12 cellular contexts compared by ENCODE assay signal in the genomic region with DNA sequence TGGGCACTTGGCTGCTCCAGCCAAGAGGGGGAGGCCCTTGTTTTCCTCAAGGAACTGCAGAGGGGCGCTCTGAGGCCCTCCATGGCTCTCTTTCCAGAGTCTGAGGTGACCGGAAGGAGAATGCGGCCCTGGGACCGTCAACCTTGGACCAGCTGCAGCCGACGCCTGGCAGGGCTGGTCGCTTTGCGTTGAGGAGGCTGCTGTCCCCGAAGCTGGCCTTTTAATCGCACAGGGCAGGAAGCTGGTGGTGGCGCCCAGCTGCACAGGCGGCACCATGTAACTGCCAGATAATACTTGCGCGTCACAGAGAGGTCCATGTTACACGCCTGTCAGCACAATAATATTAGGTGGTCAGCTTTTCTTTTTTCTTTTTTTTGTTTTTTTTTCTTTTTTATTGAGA. TPM values are rescaled to one million over a fixed set of nuclear protein-coding genes. Genes with fewer than 3 reads are reported as not detected.
A peak's percentile ranks its signal among the peaks of the same experiment; 100 is the strongest.
DNase-seq lines count a peak whose midpoint lies in the region; ATAC-seq and TF ChIP-seq lines count a peak whose summit lies in the region.
"Had no signal": no experiment of that assay in that cellular context is flagged by ENCODE, and none has a peak within 500 bp of the region (broad histone marks: within the 10 kb centered on the region; RNA-seq: fewer than 3 reads in every experiment).

No MANE protein-coding gene starts in this region.

- peak overlapping the region; percentile 70 for H2AK9ac ChIP-seq in IMR-90 (replicated peaks; ENCODE audit: low read depth, low read length, poor library complexity)

- no TSS peak for BruUV-seq in IMR-90 (replicated peaks; lab: Mats Ljungman, UMichigan)
- no TSS peak for BruUV-seq in MCF 10A (replicated peaks; lab: Mats Ljungman, UMichigan)

- H3K18ac ChIP-seq in IMR-90 (ENCODE audit: low read depth, low read length): no peak overlapping the region
- no peak overlapping the region for H3K18ac ChIP-seq in trophoblast cell (ENCODE audit: low read length)

- no peaks in the 10 kb centered on the region for H3K9me3 Mint-ChIP-seq in T-helper 1 cell treated with Interleukin-12 subunit alpha and Interleukin-12 subunit beta and Interleukin-4 antibody, amounts not matched to agents 30 μg/mL and 1 μg/mL, for 36 hours
- no peaks in the 10 kb centered on the region for H3K9me3 Mint-ChIP-seq in dendritic cell treated with granulocyte-macrophage colony-stimulating factor and Interleukin-4, amounts not matched to agents 40 ng/mL and 50 ng/mL, for 4 days
- no peaks in the 10 kb centered on the region for H3K9me3 Mint-ChIP-seq in MCF 10A (ENCODE audit: unreplicated experiment)
- H3K9me3 Mint-ChIP-seq: activated T-helper 2 cell treated with anti-CD3 and anti-CD28 coated beads, Interferon-gamma antibody, Interleukin-2, Interleukin-4, amounts not matched to agents 10 μg/mL and 5 μg/mL and 100 μg/mL, durations not matched to agents 14 hours and 24 hours and 36 hours had no signal

- H3K27me3 ChIP-seq in IMR-90 (ENCODE audit: control insufficient read depth, insufficient read depth, low read length) (no peaks in the 10 kb centered on the region), trophoblast cell (ENCODE audit: insufficient read depth, low read length) (no peaks in the 10 kb centered on the region)
- H3K27me3 ChIP-seq: spleen had no signal

- H2BK12ac ChIP-seq in trophoblast cell (ENCODE audit: low read length): no peak overlapping the region

- H3K4me3 ChIP-seq in IMR-90 (ENCODE audit: insufficient read depth, low read depth, low read length) (no peak overlapping the region), trophoblast cell (ENCODE audit: low read depth, low read length) (no peak overlapping the region)

- TF ChIP-seq RAD21 in IMR-90 (IDR thresholded peaks at IDR 0.05; ENCODE audit: low read length): no peak

- intact Hi-C loops in IMR-90 (cut with micrococcal nuclease) (no loop called here), MCF 10A (cut with micrococcal nuclease) (no loop called here)
- intact Hi-C loops in dendritic cell treated with granulocyte-macrophage colony-stimulating factor and Interleukin-4, amounts not matched to agents 40 ng/mL and 50 ng/mL, for 4 days (cut with micrococcal nuclease): loop anchor here (10.0 kb wide), 1 partner anchor 92 kb away; a partner anchor contains a TSS

- H3K56ac ChIP-seq in IMR-90 (ENCODE audit: extremely low read depth, insufficient read depth, low read length): no peak overlapping the region

- no peak overlapping the region for H2AK5ac ChIP-seq in IMR-90 (ENCODE audit: low read depth, low read length)
- H2AK5ac ChIP-seq in trophoblast cell (ENCODE audit: low read length): no peak overlapping the region

- H3K9me1 ChIP-seq in IMR-90 (ENCODE audit: insufficient read depth, low read length): no peaks in the 10 kb centered on the region

- H3K23ac ChIP-seq in IMR-90 (ENCODE audit: low read depth, low read length): no peak overlapping the region
- no peak overlapping the region for H3K23ac ChIP-seq in trophoblast cell (ENCODE audit: low read length)

- peak overlapping the region; percentile 95 for H3K4me3 Mint-ChIP-seq in T-helper 1 cell treated with Interleukin-12 subunit alpha and Interleukin-12 subunit beta and Interleukin-4 antibody, amounts not matched to agents 30 μg/mL and 1 μg/mL, for 36 hours
- no peak overlapping the region for H3K4me3 Mint-ChIP-seq in dendritic cell treated with granulocyte-macrophage colony-stimulating factor and Interleukin-4, amounts not matched to agents 40 ng/mL and 50 ng/mL, for 4 days
- H3K4me3 Mint-ChIP-seq in MCF 10A (ENCODE audit: unreplicated experiment): no peak overlapping the region

- H3K4me2 ChIP-seq in IMR-90 (ENCODE audit: low read depth, low read length) (no peak overlapping the region), trophoblast cell (ENCODE audit: low read length) (no peak overlapping the region)

- H2BK15ac ChIP-seq in IMR-90 (ENCODE audit: low read depth, low read length): no peak overlapping the region; the same call in 2 of the 3 replicates

- H3K79me2 ChIP-seq in trophoblast cell (ENCODE audit: control insufficient read depth, insufficient read depth, low read length, poor library complexity): peaks cover 3% of the 10 kb centered on the region

- POLR2A ChIA-PET in IMR-90 (lab: Charles Lee; ENCODE audit: unreplicated experiment): no interaction called here
- POLR2A ChIA-PET in MCF 10A (lab: Yijun Ruan, JAX): no interaction called here

- dilution Hi-C loops in IMR-90 (cut with HindIII; ENCODE audit: low sequenced_read_pairs, unreplicated experiment): no loop called here

- H4K12ac ChIP-seq in trophoblast cell (ENCODE audit: low read depth, low read length): no peak overlapping the region

- H3K4me1 Mint-ChIP-seq in T-helper 1 cell treated with Interleukin-12 subunit alpha and Interleukin-12 subunit beta and Interleukin-4 antibody, amounts not matched to agents 30 μg/mL and 1 μg/mL, for 36 hours (ENCODE audit: low read depth): peaks cover 19% of the 10 kb centered on the region
- peaks cover 16% of the 10 kb centered on the region for H3K4me1 Mint-ChIP-seq in dendritic cell treated with granulocyte-macrophage colony-stimulating factor and Interleukin-4, amounts not matched to agents 40 ng/mL and 50 ng/mL, for 4 days (ENCODE audit: low read depth)
- no peaks in the 10 kb centered on the region for H3K4me1 Mint-ChIP-seq in MCF 10A (ENCODE audit: insufficient read depth, unreplicated experiment)

- no peak for DNase-seq in T-helper 1 cell
- DNase-seq in IMR-90: no peak
- DNase-seq in trophoblast cell: no peak
- no peak for DNase-seq in MCF 10A (ENCODE audit: unreplicated experiment)
- DNase-seq: cerebellar nuclear complex, spleen had no signal

- H3K27ac ChIP-seq in IMR-90 (ENCODE audit: insufficient read depth, low read length) (no peak overlapping the region), trophoblast cell (ENCODE audit: low read depth, low read length) (no peak overlapping the region)

- no peak overlapping the region for H2BK20ac ChIP-seq in IMR-90 (ENCODE audit: low read depth, low read length)

- H3K27ac Mint-ChIP-seq in T-helper 1 cell treated with Interleukin-12 subunit alpha and Interleukin-12 subunit beta and Interleukin-4 antibody, amounts not matched to agents 30 μg/mL and 1 μg/mL, for 36 hours: no peak overlapping the region
- H3K27ac Mint-ChIP-seq in dendritic cell treated with granulocyte-macrophage colony-stimulating factor and Interleukin-4, amounts not matched to agents 40 ng/mL and 50 ng/mL, for 4 days: peak overlapping the region; percentile 78
- H3K27ac Mint-ChIP-seq in MCF 10A (ENCODE audit: low read depth, unreplicated experiment): no peak overlapping the region
- H3K27ac Mint-ChIP-seq: activated T-helper 2 cell treated with anti-CD3 and anti-CD28 coated beads, Interferon-gamma antibody, Interleukin-2, Interleukin-4, amounts not matched to agents 10 μg/mL and 5 μg/mL and 100 μg/mL, durations not matched to agents 14 hours and 24 hours and 36 hours; progenitor cell of endocrine pancreas had no signal

- H4K20me1 ChIP-seq in IMR-90 (ENCODE audit: insufficient read depth, low read length): no peaks in the 10 kb centered on the region; the same call in 1 of the 2 replicates

- peaks cover 8% of the 10 kb centered on the region for H3K36me3 Mint-ChIP-seq in T-helper 1 cell treated with Interleukin-12 subunit alpha and Interleukin-12 subunit beta and Interleukin-4 antibody, amounts not matched to agents 30 μg/mL and 1 μg/mL, for 36 hours (ENCODE audit: low read depth)
- H3K36me3 Mint-ChIP-seq in dendritic cell treated with granulocyte-macrophage colony-stimulating factor and Interleukin-4, amounts not matched to agents 40 ng/mL and 50 ng/mL, for 4 days (ENCODE audit: low read depth): peaks cover 10% of the 10 kb centered on the region
- peaks cover under 1% of the 10 kb centered on the region for H3K36me3 Mint-ChIP-seq in MCF 10A (ENCODE audit: insufficient read depth, unreplicated experiment)

- H4K91ac ChIP-seq in IMR-90 (ENCODE audit: insufficient read depth, low read depth, low read length) (no peak overlapping the region), trophoblast cell (ENCODE audit: low read depth, low read length) (no peak overlapping the region)

- no peak for ATAC-seq in IMR-90 (ENCODE audit: low read depth)
- ATAC-seq in GM19455 (IDR thresholded peaks at IDR 0.05; ENCODE audit: unreplicated experiment): no peak
- no peak for ATAC-seq in GM18867 (IDR thresholded peaks at IDR 0.05; ENCODE audit: unreplicated experiment)

- H3K4ac ChIP-seq in IMR-90 (ENCODE audit: low read depth, low read length) (no peak overlapping the region; the same call in 1 of the 2 replicates), trophoblast cell (ENCODE audit: low read depth, low read length) (no peak overlapping the region)

- H3K9ac ChIP-seq in IMR-90 (ENCODE audit: low read depth, low read length) (no peak overlapping the region), trophoblast cell (ENCODE audit: low read length) (no peak overlapping the region)

- 0 out of 2 replicates have a peak, but pooled peaks cover 2% of the 10 kb centered on the region for H3K4me1 ChIP-seq in IMR-90 (ENCODE audit: control insufficient read depth, insufficient read depth, low read length)
- H3K4me1 ChIP-seq in trophoblast cell (ENCODE audit: control insufficient read depth in 1 of 2, insufficient read depth in 2 of 2, low read length in 2 of 2): peaks cover 2 to 3% of the 10 kb centered on the region in 2 experiments

- H4K8ac ChIP-seq in IMR-90 (ENCODE audit: low read depth in 2 of 2, low read length in 2 of 2) (peak overlapping the region in 1 of 2 experiments; percentile 91; a peak in 1 of 4 replicates), trophoblast cell (ENCODE audit: low read depth, low read length) (peak overlapping the region; percentile 3)

- 80% methylated on average over 1 of the region's 15 CpGs; no CpG with 5 or more reads in 1 of the 2 experiments for WGBS in IMR-90 (ENCODE audit: extremely low coverage in 2 of 2, insufficient read length in 1 of 2), 2 experiments
- no CpG with 5 or more reads among the region's 15 CpGs for WGBS in trophoblast cell (ENCODE audit: extremely low coverage, insufficient coverage, insufficient read length)

- no peak for TF ChIP-seq POLR2A in IMR-90 (IDR thresholded peaks at IDR 0.05; ENCODE audit: low read depth, low read length)

- in situ Hi-C loops in IMR-90 (cut with MboI; ENCODE audit: low sequenced_read_pairs): no loop called here

- H2BK120ac ChIP-seq in IMR-90 (ENCODE audit: low read depth, low read length) (no peak overlapping the region), trophoblast cell (ENCODE audit: insufficient read depth, low read length, poor library complexity) (no peak overlapping the region)

- no peaks in the 10 kb centered on the region for H3K9me3 ChIP-seq in IMR-90 (ENCODE audit: control insufficient read depth, insufficient read depth, low read length)
- peaks cover 3% of the 10 kb centered on the region for H3K9me3 ChIP-seq in trophoblast cell (ENCODE audit: insufficient read depth, low read depth, low read length)
- H3K9me3 ChIP-seq: spleen had no signal

- H3K36me3 ChIP-seq in IMR-90 (ENCODE audit: control insufficient read depth, insufficient read depth, low read length): peaks cover 3% of the 10 kb centered on the region
- H3K36me3 ChIP-seq in trophoblast cell (ENCODE audit: control insufficient read depth in 1 of 2, insufficient read depth in 2 of 2, low read length in 2 of 2): no peaks in the 10 kb centered on the region

- no peaks in the 10 kb centered on the region for H3K27me3 Mint-ChIP-seq in T-helper 1 cell treated with Interleukin-12 subunit alpha and Interleukin-12 subunit beta and Interleukin-4 antibody, amounts not matched to agents 30 μg/mL and 1 μg/mL, for 36 hours (ENCODE audit: low read depth)
- H3K27me3 Mint-ChIP-seq in dendritic cell treated with granulocyte-macrophage colony-stimulating factor and Interleukin-4, amounts not matched to agents 40 ng/mL and 50 ng/mL, for 4 days: no peaks in the 10 kb centered on the region
- H3K27me3 Mint-ChIP-seq in MCF 10A (ENCODE audit: insufficient read depth, unreplicated experiment): no peaks in the 10 kb centered on the region
- H3K27me3 Mint-ChIP-seq: progenitor cell of endocrine pancreas had no signal

- H2AFZ ChIP-seq in IMR-90 (replicated peaks; ENCODE audit: low read length, poor library complexity) (peak overlapping the region; percentile 46), trophoblast cell (ENCODE audit: insufficient read depth, low read length, poor library complexity) (no peak overlapping the region)

- H3K14ac ChIP-seq in IMR-90 (replicated peaks; ENCODE audit: low read depth, low read length) (no peak overlapping the region), trophoblast cell (ENCODE audit: low read length) (no peak overlapping the region)

- no peak overlapping the region for H2BK5ac ChIP-seq in IMR-90 (ENCODE audit: low read depth, low read length, poor library complexity, severe bottlenecking)
- H2BK5ac ChIP-seq in trophoblast cell (ENCODE audit: low read depth, low read length, poor library complexity): no peak overlapping the region

- H3K79me1 ChIP-seq in IMR-90 (ENCODE audit: low read depth in 1 of 2, low read length in 2 of 2): peaks cover 15 to 25% of the 10 kb centered on the region in 2 experiments
- peaks cover 5% of the 10 kb centered on the region for H3K79me1 ChIP-seq in trophoblast cell (ENCODE audit: low read length)

- CTCF ChIA-PET in IMR-90 (lab: Yijun Ruan, JAX) (no interaction called here), MCF 10A (lab: Yijun Ruan, JAX) (interaction anchor here (1.2 to 1.3 kb wide), 3 partner anchors 13 to 32 kb away, joined by 3 to 7 read pairs (median 4); no protein-coding TSS in a partner anchor)

- H4K5ac ChIP-seq in IMR-90 (ENCODE audit: low read depth, low read length): no peak overlapping the region

- TF ChIP-seq CTCF in IMR-90 (conservative IDR thresholded peaks at IDR 0.05; ENCODE audit: low read depth, low read length): no peak
- no peak for TF ChIP-seq CTCF in MCF 10A (IDR thresholded peaks at IDR 0.05; ENCODE audit: unreplicated experiment)

RNA-seq across cellular contexts. Expression of a gene that starts 0.9 kb away (rescaled TPM):
- total RNA-seq in IMR-90 (2012; rRNA removed) (39.1 and 48.0 TPM in 2 replicates), MCF 10A (2022) (21.9 TPM in 2 replicates)
- 10.5 and 12.6 TPM in 2 replicates for polyA plus RNA-seq in IMR-90 (2012; rRNA removed)
- polyA plus RNA-seq in IMR-90 (2012; cell fraction: cytosol; rRNA removed): 6.1 and 8.6 TPM in 2 replicates
- 8.2 and 18.6 TPM in 2 replicates for polyA plus RNA-seq in IMR-90 (2012; cell fraction: nucleus; rRNA removed; ENCODE audit: low replicate concordance)
- polyA plus RNA-seq in trophoblast cell (2013): 10.0 and 10.3 TPM in 2 replicates

RNA-seq across cellular contexts. Expression of a gene that starts 42.2 kb away (rescaled TPM):
- total RNA-seq in IMR-90 (2012; rRNA removed): 24.2 and 25.6 TPM in 2 replicates
- 12.8 and 15.2 TPM in 2 replicates for polyA plus RNA-seq in IMR-90 (2012; rRNA removed)
- polyA plus RNA-seq in IMR-90 (2012; cell fraction: cytosol; rRNA removed): 5.1 and 6.9 TPM in 2 replicates
- polyA plus RNA-seq in IMR-90 (2012; cell fraction: nucleus; rRNA removed; ENCODE audit: low replicate concordance): 4.2 and 12.3 TPM in 2 replicates
- polyA plus RNA-seq in trophoblast cell (2013): 14.1 and 15.3 TPM in 2 replicates
- total RNA-seq in MCF 10A (2022): 7.7 and 11.1 TPM in 2 replicates
